Comparison of ENCODE assay signal across 8 cellular contexts in genomic region chr6:37101991-37102298, GRCh38.
A peak's percentile ranks its signal among the peaks of the same experiment; 100 is the strongest.
DNase-seq lines count a peak whose midpoint lies in the region; ATAC-seq and TF ChIP-seq lines count a peak whose summit lies in the region.

No MANE protein-coding gene starts in this region.

- no peaks in the 10 kb centered on the region for H3K36me3 Mint-ChIP-seq in CD8-positive, alpha-beta memory T cell

- peak in 1 of 4 donors; percentile 0 for ATAC-seq in psoas muscle
- no peak for ATAC-seq in HG03045 (IDR thresholded peaks at IDR 0.05; ENCODE audit: unreplicated experiment)
- ATAC-seq in HG03439 (IDR thresholded peaks at IDR 0.05; ENCODE audit: unreplicated experiment): no peak
- no peak for ATAC-seq in HG02884 (IDR thresholded peaks at IDR 0.05; ENCODE audit: unreplicated experiment)

- no peaks in the 10 kb centered on the region for H3K27me3 Mint-ChIP-seq in CD8-positive, alpha-beta memory T cell

- POLR2A ChIA-PET in CD8-positive, alpha-beta memory T cell (lab: Charles Lee): interaction anchor here (1.5 kb wide), 1 partner anchor 69 kb away, joined by 16 read pairs; the partner anchor contains the start of gene PIM1

- H3K27me3 ChIP-seq in CD8-positive, alpha-beta memory T cell (ENCODE audit: insufficient read depth, low read length, poor library complexity, severe bottlenecking): no peaks in the 10 kb centered on the region
- no peaks in the 10 kb centered on the region for H3K27me3 ChIP-seq in SJCRH30
- H3K27me3 ChIP-seq in psoas muscle (ENCODE audit: insufficient read depth in 3 of 3, low read length in 2 of 3): no peaks in the 10 kb centered on the region

- peaks cover 21 to 26% (median 22%) of the 10 kb centered on the region in 3 donors for H3K4me1 Mint-ChIP-seq in CD8-positive, alpha-beta memory T cell

- H3K9me3 ChIP-seq in CD8-positive, alpha-beta memory T cell (ENCODE audit: low read length): no peaks in the 10 kb centered on the region
- H3K9me3 ChIP-seq in SJCRH30 (replicated peaks) (no peaks in the 10 kb centered on the region), psoas muscle (no peaks in the 10 kb centered on the region)

- DNase-seq in CD8-positive, alpha-beta memory T cell: no peak
- DNase-seq in SJCRH30 (no peak), fibroblast of pulmonary artery (ENCODE audit: low read depth) (no peak), psoas muscle (no peak), NCI-H1694 (lab: John Stamatoyannopoulos, UW) (no peak)

- H3K27ac ChIP-seq in CD8-positive, alpha-beta memory T cell (ENCODE audit: low read depth, low read length): peak overlapping the region; percentile 68
- H3K27ac ChIP-seq in SJCRH30 (peak overlapping the region; percentile 42), psoas muscle (peak overlapping the region; percentile 95)

- TF ChIP-seq CTCF in fibroblast of pulmonary artery (IDR thresholded peaks at IDR 0.05; ENCODE audit: low read length, missing control alignments): no peak
- TF ChIP-seq CTCF in psoas muscle (IDR thresholded peaks at IDR 0.05): no peak

- no peaks in the 10 kb centered on the region for H3K36me3 ChIP-seq in CD8-positive, alpha-beta memory T cell (ENCODE audit: insufficient read depth, low read length)
- H3K36me3 ChIP-seq in SJCRH30 (no peaks in the 10 kb centered on the region), psoas muscle (ENCODE audit: insufficient read depth in 1 of 2, low read depth in 1 of 2) (no peaks in the 10 kb centered on the region)

- intact Hi-C loops in psoas muscle (cut with DNase I): loop anchor here (2.0 to 5.0 kb wide), 3 partner anchors 29 to 50 kb away; no protein-coding TSS in a partner anchor

- H3K4me1 ChIP-seq in CD8-positive, alpha-beta memory T cell (ENCODE audit: insufficient read depth, low read length): peaks cover 21% of the 10 kb centered on the region
- H3K4me1 ChIP-seq in SJCRH30 (peaks cover 32% of the 10 kb centered on the region), psoas muscle (peaks cover 28% of the 10 kb centered on the region)

- WGBS in psoas muscle, 3 donors: 19 to 61% (median 39%) methylated on average over 5 of the region's 5 CpGs

- CTCF ChIA-PET in CD8-positive, alpha-beta memory T cell (lab: Charles Lee): interaction anchor here (0.7 to 1.6 kb wide), 9 partner anchors 9 to 85 kb away, joined by 3 to 7 read pairs (median 3); no protein-coding TSS in a partner anchor

- peak overlapping the region; percentile 4 to 88 (median 75) for H3K4me3 Mint-ChIP-seq in CD8-positive, alpha-beta memory T cell

- no peaks in the 10 kb centered on the region for H3K9me3 Mint-ChIP-seq in CD8-positive, alpha-beta memory T cell

- peak overlapping the region; percentile 66 for H3K4me3 ChIP-seq in CD8-positive, alpha-beta memory T cell (ENCODE audit: low read length)
- H3K4me3 ChIP-seq in SJCRH30 (peak overlapping the region; percentile 42), fibroblast of pulmonary artery (replicated peaks; ENCODE audit: low read depth, low read length) (peak overlapping the region; percentile 38), psoas muscle (peak overlapping the region; percentile 58)

- H3K27ac Mint-ChIP-seq in CD8-positive, alpha-beta memory T cell: peak overlapping the region; percentile 89 to 98 (median 94)

Comparison
In these comparisons a context has a peak if more than half of its experiments do, and no peak if none do; other contexts are left out.
1. H3K27ac ChIP-seq: peak in every context shown above with its lines; median percentile 95 in psoas muscle; 68 in CD8-positive, alpha-beta memory T cell; 42 in SJCRH30.